Comparison of ENCODE assay signal across 30 cellular contexts in the genomic region with DNA sequence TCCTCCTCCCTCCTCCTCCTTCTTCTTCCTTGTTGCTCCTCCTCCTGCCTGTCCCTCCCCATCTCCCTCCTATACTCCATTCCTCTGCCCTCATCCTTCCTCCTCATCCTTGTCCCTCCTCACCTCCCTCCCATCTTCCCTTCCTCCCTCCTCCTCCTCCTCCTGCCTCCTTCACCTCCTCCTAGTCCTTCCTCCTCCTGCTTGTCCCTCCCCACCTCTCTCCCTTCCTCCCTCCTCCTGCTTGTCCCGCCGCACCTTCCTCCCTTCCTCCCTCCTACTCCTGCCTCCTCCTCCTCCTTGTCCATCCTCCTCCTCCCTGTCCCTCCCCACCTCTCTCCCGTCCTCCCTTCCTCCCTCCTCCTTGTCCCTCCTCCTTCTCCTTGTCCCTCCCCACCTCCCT.
"Had no signal": no experiment of that assay in that cellular context is flagged by ENCODE, and none has a peak within 500 bp of the region (broad histone marks: within the 10 kb centered on the region; RNA-seq: fewer than 3 reads in every experiment).

No MANE protein-coding gene starts in this region.

- FAIRE-seq: frontal cortex had no signal

- H3K27ac Mint-ChIP-seq: activated CD4-positive, alpha-beta memory T cell treated with anti-CD3 and anti-CD28 coated beads for 36 hours; activated CD4-positive, alpha-beta T cell treated with anti-CD3 and anti-CD28 coated beads for 36 hours; activated CD4-positive, alpha-beta T cell treated with anti-CD3 and anti-CD28 coated beads, Interleukin-2, amount 10 ng/mL, durations not matched to agents 24 days and 14 days; activated CD8-positive, alpha-beta memory T cell treated with anti-CD3 and anti-CD28 coated beads, Interleukin-2, amount 10 ng/mL, durations not matched to agents 7 days and 5 days; activated CD8-positive, alpha-beta T cell treated with anti-CD3 and anti-CD28 coated beads, Interleukin-2, amount 10 ng/mL, durations not matched to agents 7 days and 5 days; activated naive CD4-positive, alpha-beta T cell treated with anti-CD3 and anti-CD28 coated beads for 36 hours; activated naive CD4-positive, alpha-beta T cell treated with anti-CD3 and anti-CD28 coated beads, Interleukin-2, amount 50 U/mL, for 24 hours; activated naive CD8-positive, alpha-beta T cell treated with anti-CD3 and anti-CD28 coated beads, Interleukin-2, amount 10 ng/mL, durations not matched to agents 7 days and 5 days; activated T-helper 1 cell treated with anti-CD3 and anti-CD28 coated beads, Interleukin-12 subunit alpha, Interleukin-12 subunit beta, Interleukin-2, Interleukin-4 antibody, amounts not matched to agents 30 ng/mL and 10 ng/mL and 1 ng/mL, durations not matched to agents 14 hours and 24 hours and 36 hours; activated T-helper 2 cell treated with anti-CD3 and anti-CD28 coated beads, Interferon-gamma antibody, Interleukin-2, Interleukin-4, amounts not matched to agents 10 μg/mL and 5 μg/mL and 100 μg/mL, durations not matched to agents 14 hours and 24 hours and 36 hours; brain; dendritic cell treated with granulocyte-macrophage colony-stimulating factor and Interleukin-4, amounts not matched to agents 40 ng/mL and 50 ng/mL, for 4 days; endodermal cell had no signal

- DNase-seq: activated CD4-positive, alpha-beta memory T cell treated with anti-CD3 and anti-CD28 coated beads for 36 hours; activated CD4-positive, alpha-beta T cell treated with anti-CD3 and anti-CD28 coated beads for 36 hours; activated CD4-positive, alpha-beta T cell treated with anti-CD3 and anti-CD28 coated beads, Interleukin-2, amount 10 ng/mL, durations not matched to agents 24 days and 14 days; activated CD4-positive, CD25-positive, alpha-beta regulatory T cell; activated CD4-positive, CD25-positive, alpha-beta regulatory T cell treated with anti-CD3 and anti-CD28 coated beads, Interleukin-2, amount 50 U/mL, for 72 hours; activated CD8-positive, alpha-beta memory T cell treated with anti-CD3 and anti-CD28 coated beads, Interleukin-2, amount 10 ng/mL, durations not matched to agents 7 days and 5 days; activated CD8-positive, alpha-beta memory T cell treated with anti-CD3 and anti-CD28 coated beads, Interleukin-2, amount 50 U/mL, for 4 hours; activated CD8-positive, alpha-beta T cell treated with anti-CD3 and anti-CD28 coated beads, Interleukin-2, amount 10 ng/mL, durations not matched to agents 7 days and 5 days; activated effector memory CD4-positive, alpha-beta T cell treated with anti-CD3 and anti-CD28 coated beads, Interleukin-2, amount 50 U/mL, for 16 hours; activated naive CD4-positive, alpha-beta T cell treated with anti-CD3 and anti-CD28 coated beads for 36 hours; activated naive CD8-positive, alpha-beta T cell treated with anti-CD3 and anti-CD28 coated beads, Interleukin-2, amount 10 ng/mL, durations not matched to agents 7 days and 5 days; activated T-cell treated with anti-CD3 and anti-CD28 coated beads, Interleukin-2, amount 50 U/mL, for 1 hour; activated T-cell treated with anti-CD3 and anti-CD28 coated beads, Interleukin-2, amount 50 U/mL, for 48 hours; dorsolateral prefrontal cortex; effector memory CD4-positive, alpha-beta T cell; endodermal cell; foreskin fibroblast; T-helper 2 cell had no signal

- H3K9me3 Mint-ChIP-seq: activated CD4-positive, alpha-beta memory T cell treated with anti-CD3 and anti-CD28 coated beads for 36 hours; activated CD4-positive, alpha-beta T cell treated with anti-CD3 and anti-CD28 coated beads, Interleukin-2, amount 10 ng/mL, durations not matched to agents 24 days and 14 days; activated naive CD4-positive, alpha-beta T cell treated with anti-CD3 and anti-CD28 coated beads for 36 hours; activated naive CD4-positive, alpha-beta T cell treated with anti-CD3 and anti-CD28 coated beads, Interleukin-2, amount 50 U/mL, for 24 hours; activated naive CD8-positive, alpha-beta T cell treated with anti-CD3 and anti-CD28 coated beads, Interleukin-2, amount 10 ng/mL, durations not matched to agents 7 days and 5 days; activated T-helper 1 cell treated with anti-CD3 and anti-CD28 coated beads, Interleukin-12 subunit alpha, Interleukin-12 subunit beta, Interleukin-2, Interleukin-4 antibody, amounts not matched to agents 30 ng/mL and 10 ng/mL and 1 ng/mL, durations not matched to agents 14 hours and 24 hours and 36 hours; activated T-helper 2 cell treated with anti-CD3 and anti-CD28 coated beads, Interferon-gamma antibody, Interleukin-2, Interleukin-4, amounts not matched to agents 10 μg/mL and 5 μg/mL and 100 μg/mL, durations not matched to agents 14 hours and 24 hours and 36 hours; brain; central memory CD8-positive, alpha-beta T cell; dendritic cell treated with granulocyte-macrophage colony-stimulating factor and Interleukin-4, amounts not matched to agents 40 ng/mL and 50 ng/mL, for 4 days; endodermal cell had no signal

- H3K4me1 ChIP-seq: ascending aorta, breast epithelium had no signal

- H3K4me3 ChIP-seq: ascending aorta, breast epithelium, cardiac muscle cell, coronary artery, dorsolateral prefrontal cortex had no signal

- H3K27ac ChIP-seq: ascending aorta, breast epithelium, cardiac muscle cell, coronary artery, dorsolateral prefrontal cortex had no signal

- ATAC-seq: activated CD4-positive, alpha-beta T cell treated with anti-CD3 and anti-CD28 coated beads for 36 hours; activated CD8-positive, alpha-beta memory T cell treated with anti-CD3 and anti-CD28 coated beads, Interleukin-2, amount 10 ng/mL, durations not matched to agents 7 days and 5 days; activated CD8-positive, alpha-beta T cell treated with anti-CD3 and anti-CD28 coated beads, Interleukin-2, amount 10 ng/mL, durations not matched to agents 7 days and 5 days; esophagus mucosa had no signal

- H3K36me3 Mint-ChIP-seq: activated CD4-positive, alpha-beta memory T cell treated with anti-CD3 and anti-CD28 coated beads for 36 hours; activated CD8-positive, alpha-beta memory T cell treated with anti-CD3 and anti-CD28 coated beads, Interleukin-2, amount 10 ng/mL, durations not matched to agents 7 days and 5 days; activated naive CD4-positive, alpha-beta T cell treated with anti-CD3 and anti-CD28 coated beads, Interleukin-2, amount 50 U/mL, for 24 hours; activated naive CD8-positive, alpha-beta T cell treated with anti-CD3 and anti-CD28 coated beads, Interleukin-2, amount 10 ng/mL, durations not matched to agents 7 days and 5 days; brain had no signal

- H3K4me3 Mint-ChIP-seq: activated CD4-positive, alpha-beta memory T cell treated with anti-CD3 and anti-CD28 coated beads for 36 hours; activated CD4-positive, alpha-beta T cell treated with anti-CD3 and anti-CD28 coated beads for 36 hours; activated CD4-positive, alpha-beta T cell treated with anti-CD3 and anti-CD28 coated beads, Interleukin-2, amount 10 ng/mL, durations not matched to agents 24 days and 14 days; activated CD8-positive, alpha-beta memory T cell treated with anti-CD3 and anti-CD28 coated beads, Interleukin-2, amount 10 ng/mL, durations not matched to agents 7 days and 5 days; activated CD8-positive, alpha-beta T cell treated with anti-CD3 and anti-CD28 coated beads, Interleukin-2, amount 10 ng/mL, durations not matched to agents 7 days and 5 days; activated naive CD4-positive, alpha-beta T cell treated with anti-CD3 and anti-CD28 coated beads for 36 hours; activated naive CD4-positive, alpha-beta T cell treated with anti-CD3 and anti-CD28 coated beads, Interleukin-2, amount 50 U/mL, for 24 hours; activated naive CD8-positive, alpha-beta T cell treated with anti-CD3 and anti-CD28 coated beads, Interleukin-2, amount 10 ng/mL, durations not matched to agents 7 days and 5 days; activated T-helper 1 cell treated with anti-CD3 and anti-CD28 coated beads, Interleukin-12 subunit alpha, Interleukin-12 subunit beta, Interleukin-2, Interleukin-4 antibody, amounts not matched to agents 30 ng/mL and 10 ng/mL and 1 ng/mL, durations not matched to agents 14 hours and 24 hours and 36 hours; brain; central memory CD8-positive, alpha-beta T cell; dendritic cell treated with granulocyte-macrophage colony-stimulating factor and Interleukin-4, amounts not matched to agents 40 ng/mL and 50 ng/mL, for 4 days; endodermal cell had no signal

- H3K9me3 ChIP-seq: ascending aorta, breast epithelium had no signal

- H3K4me1 Mint-ChIP-seq: activated CD8-positive, alpha-beta memory T cell treated with anti-CD3 and anti-CD28 coated beads, Interleukin-2, amount 10 ng/mL, durations not matched to agents 7 days and 5 days; activated naive CD4-positive, alpha-beta T cell treated with anti-CD3 and anti-CD28 coated beads, Interleukin-2, amount 50 U/mL, for 24 hours; activated naive CD8-positive, alpha-beta T cell treated with anti-CD3 and anti-CD28 coated beads, Interleukin-2, amount 10 ng/mL, durations not matched to agents 7 days and 5 days; brain; central memory CD8-positive, alpha-beta T cell had no signal

- H3K36me3 ChIP-seq: ascending aorta, breast epithelium, cardiac muscle cell had no signal
